ENCODE assay signal across 10 cellular contexts in the genomic region with DNA sequence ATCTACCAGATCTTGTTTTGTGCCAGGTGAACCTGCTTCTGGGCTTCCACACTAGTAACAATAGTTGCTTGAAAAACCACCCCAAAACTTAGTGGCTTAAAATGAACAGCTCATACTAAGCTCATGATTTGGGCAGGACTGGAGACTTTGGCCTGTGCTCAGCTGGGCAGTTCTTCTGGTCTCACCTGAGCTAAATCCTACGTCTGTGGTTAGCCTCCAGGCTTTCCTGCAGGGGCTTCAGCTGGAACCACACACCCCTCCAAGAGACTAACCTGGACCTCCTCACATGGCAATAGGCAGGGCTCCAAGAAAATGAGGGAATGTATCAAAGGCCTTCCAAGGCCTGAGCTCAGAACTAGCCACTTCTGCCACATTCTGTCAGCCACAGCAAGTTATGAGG.
"Had no signal": no experiment of that assay in that cellular context is flagged by ENCODE, and none has a peak within 500 bp of the region (broad histone marks: within the 10 kb centered on the region; RNA-seq: fewer than 3 reads in every experiment).

No MANE protein-coding gene starts in this region.

- H3K36me3 ChIP-seq: HAP-1 had no signal

- H3K4me3 Mint-ChIP-seq: H9, HFFc6 had no signal

- H3K9me3 ChIP-seq: HAP-1 had no signal

- FAIRE-seq: H1, H54 had no signal

- H3K27ac Mint-ChIP-seq: H9, HFFc6 had no signal

- H3K4me1 ChIP-seq: HAP-1 had no signal

- H3K27ac ChIP-seq: GM23248 had no signal

- ATAC-seq: HCT116 had no signal

- H3K4me1 Mint-ChIP-seq: H9 had no signal

- H3K9ac ChIP-seq: GM23248 had no signal

- H2AFZ ChIP-seq: GM23248 had no signal

- H3K4me3 ChIP-seq: GM23248, HAP-1 had no signal

- DNase-seq: GM23248, GOT3, H7, H9, HCEC 1CT, HFFc6 had no signal
